In genomic region chr10:95693668-95694534, GRCh38 we compare ENCODE assay signal across 8 cellular contexts. TPM values are rescaled to one million over a fixed set of nuclear protein-coding genes. Genes with fewer than 3 reads are reported as not detected.
DNase-seq lines count a peak whose midpoint lies in the region; ATAC-seq and TF ChIP-seq lines count a peak whose summit lies in the region.

Gene TCTN3 (minus strand): TSS chr10:95693927. CDS start chr10:95693899, 28 bp downstream.

- intact Hi-C loops in adrenal gland (cut with DNase I), result loop anchor here (5.0 to 10.0 kb wide), 2 partner anchors 148 to 151 kb away; no protein-coding TSS in a partner anchor
- intact Hi-C loops in heart left ventricle (cut with DNase I), result loop anchor here in 9 of 10 donors (1.0 to 10.0 kb wide), 12 partner anchors 48 to 598 kb away; partner anchors contain the start of gene CCNJ (in 1 of the 9)
- intact Hi-C loops in posterior cingulate gyrus (cut with DNase I), result loop anchor here (1.0 to 10.0 kb wide), 6 partner anchors 148 to 601 kb away; partner anchors contain the start of genes CC2D2B, CCNJ and ZNF518A
- intact Hi-C loops in upper lobe of right lung (cut with DNase I), result loop anchor here (10.0 kb wide), 1 partner anchor 151 kb away; no protein-coding TSS in a partner anchor

- H3K36me3 Mint-ChIP-seq in T-cell, result peaks cover 23% of the 10 kb centered on the region

- CTCF ChIA-PET in T-cell (lab: Charles Lee), result interaction anchor here (0.5 to 3.8 kb wide), 70 partner anchors 9 to 1374 kb away, joined by 3 to 173 read pairs (median 4); partner anchors contain the start of genes CC2D2B (in 2 of the 2), CCNJ (in 2 of the 2), ALDH18A1 (in 1 of the 2) and ENTPD1 (in 1 of the 2)

- H3K4me3 ChIP-seq in adrenal gland (peak within 1 kb of the TSS; percentile 63 to 96 (median 74)), heart left ventricle (peak within 1 kb of the TSS; percentile 64 to 95 (median 81)), upper lobe of right lung (peak within 1 kb of the TSS; percentile 79)

- POLR2A ChIA-PET in T-cell (lab: Charles Lee), result interaction anchor here (0.6 to 1.5 kb wide), 8 partner anchors 45 to 1177 kb away, joined by 3 to 6 read pairs (median 5); no protein-coding TSS in a partner anchor

- H3K27me3 ChIP-seq in adrenal gland (no peaks in the 10 kb centered on the region), heart left ventricle (no peaks in the 10 kb centered on the region), upper lobe of right lung (no peaks in the 10 kb centered on the region)

- ATAC-seq in HG02798 (IDR thresholded peaks at IDR 0.05; ENCODE audit: poor library complexity, unreplicated experiment) (peak; percentile 99), T-cell (replicated peaks in 1 of 4) (peak; percentile 98 to 99 (median 98)), heart left ventricle (peak; percentile 100), upper lobe of right lung (peak; percentile 99)

- H3K27ac Mint-ChIP-seq in T-cell, result peak within 1 kb of the TSS; percentile 88 to 93

- 0 to 1% (median 0%) methylated on average over 7 to 53 of the region's 53 CpGs for WGBS in adrenal gland, 4 donors
- 0 to 1% (median 1%) methylated on average over 25 to 53 of the region's 53 CpGs for WGBS in heart left ventricle, 4 donors

- no peaks in the 10 kb centered on the region for H3K9me3 ChIP-seq in adrenal gland (replicated peaks in 1 of 3)
- no peaks in the 10 kb centered on the region for H3K9me3 ChIP-seq in heart left ventricle
- H3K9me3 ChIP-seq in upper lobe of right lung, result no peaks in the 10 kb centered on the region

- peak within 1 kb of the TSS; percentile 28 to 88 (median 59) for H3K27ac ChIP-seq in adrenal gland
- H3K27ac ChIP-seq in heart left ventricle, result peak within 1 kb of the TSS in 11 of 12 donors; percentile 58 to 92 (median 80)
- peak within 1 kb of the TSS; percentile 82 for H3K27ac ChIP-seq in upper lobe of right lung

- peaks cover 0 to 21% of the 10 kb centered on the region in 2 donors for H3K36me3 ChIP-seq in adrenal gland (replicated peaks in 1 of 2)
- peaks cover 0 to 36% (median 28%) of the 10 kb centered on the region in 9 donors for H3K36me3 ChIP-seq in heart left ventricle
- peaks cover 20% of the 10 kb centered on the region for H3K36me3 ChIP-seq in upper lobe of right lung

- H3K4me1 ChIP-seq in adrenal gland (replicated peaks in 1 of 2), result peaks cover 0 to 25% of the 10 kb centered on the region in 2 donors
- H3K4me1 ChIP-seq in heart left ventricle, result peaks cover 0 to 36% (median 16%) of the 10 kb centered on the region in 12 donors
- peaks cover 19% of the 10 kb centered on the region for H3K4me1 ChIP-seq in upper lobe of right lung

- peaks cover 45 to 55% (median 48%) of the 10 kb centered on the region in 3 donors for H3K4me1 Mint-ChIP-seq in T-cell

- peak; percentile 96 for TF ChIP-seq CTCF in GM12874 (IDR thresholded peaks at IDR 0.05; ENCODE audit: insufficient read depth, low read depth, low read length)
- peak; percentile 99 to 100 (median 100) for TF ChIP-seq CTCF in adrenal gland (IDR thresholded peaks at IDR 0.05)
- TF ChIP-seq CTCF in heart left ventricle (IDR thresholded peaks at IDR 0.05), result peak; percentile 98 to 100 (median 99)
- TF ChIP-seq CTCF in upper lobe of right lung (IDR thresholded peaks at IDR 0.05), result peak; percentile 98

- TF ChIP-seq POLR2A in adrenal gland (IDR thresholded peaks at IDR 0.05), result peak; percentile 70 to 85
- peak in 1 of 2 donors; percentile 80 for TF ChIP-seq POLR2A in heart left ventricle (IDR thresholded peaks at IDR 0.05)

- H3K9me3 Mint-ChIP-seq in T-cell, result no peaks in the 10 kb centered on the region

- H3K4me3 Mint-ChIP-seq in T-cell, result peak within 1 kb of the TSS; percentile 95 to 98 (median 96)

- H3K27me3 Mint-ChIP-seq in T-cell, result peaks cover 0 to 2% of the 10 kb centered on the region in 2 donors

- DNase-seq in NCI-H1436 (lab: John Stamatoyannopoulos, UW) (peak; percentile 99), T-cell (peak; percentile 88 to 98 (median 95)), adrenal gland (peak; percentile 96 to 99 (median 99)), heart left ventricle (peak; percentile 97 to 98 (median 98)), posterior cingulate gyrus (peak; percentile 95 to 100 (median 97)), upper lobe of right lung (peak; percentile 96)

RNA-seq across cellular contexts. Expression of gene TCTN3, which starts in this region (rescaled TPM):
- 10 to 100 TPM; 16.2 to 20.2 (median 18.8) TPM for total RNA-seq in T-cell
- 10 to 100 TPM; 18.4 to 52.2 (median 43.9) TPM for total RNA-seq in adrenal gland
- polyA plus RNA-seq in adrenal gland, result 10 to 100 TPM; 14.2 to 72.3 (median 18.0) TPM
- total RNA-seq in heart left ventricle, result 10 to 100 TPM in 7 of 9 donors, 1 to 10 TPM in 2; 9.0 to 20.6 (median 12.3) TPM
- polyA plus RNA-seq in heart left ventricle, result 10 to 100 TPM in 1 of 2 donors, 1 to 10 TPM in 1; 4.5 to 22.7 TPM
- total RNA-seq in upper lobe of right lung, result 29.0 TPM

Comparison
In these comparisons a context has a peak if more than half of its experiments do, and no peak if none do; other contexts are left out.
1. Peak in every context shown above with its lines: DNase-seq, ATAC-seq, H3K4me3 ChIP-seq and H3K27ac ChIP-seq.